8 cellular contexts compared by ENCODE assay signal in the genomic region with DNA sequence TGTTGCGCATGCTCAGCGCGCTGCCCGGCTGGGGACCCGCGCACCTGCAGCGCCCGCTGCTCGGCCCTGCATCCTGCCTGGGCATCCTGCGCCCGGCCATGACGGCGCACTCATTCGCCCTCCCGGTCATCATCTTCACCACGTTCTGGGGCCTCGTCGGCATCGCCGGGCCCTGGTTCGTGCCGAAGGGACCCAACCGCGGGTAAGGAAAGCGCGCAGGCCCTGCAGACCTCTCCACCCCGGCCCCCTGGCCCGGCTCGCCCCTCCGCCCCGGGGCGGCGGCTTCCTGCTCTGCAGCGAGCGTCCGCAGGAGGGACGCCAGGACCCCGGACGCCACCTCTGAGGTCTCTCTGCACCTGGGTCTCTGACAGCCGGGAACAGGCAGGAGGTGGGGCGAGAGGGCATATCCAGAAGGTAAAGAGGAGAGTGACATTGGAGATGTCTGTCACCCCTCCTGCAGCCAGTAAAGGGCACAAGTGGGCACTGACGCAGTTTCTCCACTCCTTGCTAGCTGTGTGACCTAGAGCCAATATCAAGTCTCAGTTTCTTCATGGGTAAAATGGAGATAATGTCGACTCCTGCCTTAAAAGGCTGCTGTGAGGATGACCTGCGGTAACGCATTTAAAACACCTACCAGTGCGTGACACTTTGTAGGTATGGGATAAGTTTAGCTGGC. TPM values are rescaled to one million over a fixed set of nuclear protein-coding genes. Genes with fewer than 3 reads are reported as not detected.
A peak's percentile ranks its signal among the peaks of the same experiment; 100 is the strongest.
DNase-seq lines count a peak whose midpoint lies in the region; ATAC-seq, FAIRE-seq and TF ChIP-seq lines count a peak whose summit lies in the region.

A gene (plus strand): TSS at position 2 of the 676 bp plus-strand sequence. CDS start 97 bp downstream, at position 99.

- ATAC-seq in GM21528 (IDR thresholded peaks at IDR 0.05; ENCODE audit: low FRiP score, unreplicated experiment), result peak; percentile 32

- H3K36me3 Mint-ChIP-seq in chondrocyte (ENCODE audit: low read depth), result peaks cover 2% of the 10 kb centered on the region

- peaks cover 5% of the 10 kb centered on the region; the same call in 1 of the 2 replicates for H3K4me1 ChIP-seq in ES-I3 (ENCODE audit: insufficient read depth, low read length)
- H3K4me1 ChIP-seq in mesodermal cell (ENCODE audit: control insufficient read depth, insufficient read depth, low read length, poor library complexity, severe bottlenecking), result no peaks in the 10 kb centered on the region

- TF ChIP-seq CTCF in chondrocyte (IDR thresholded peaks at IDR 0.05), result no peak
- TF ChIP-seq CTCF in D721Med (IDR thresholded peaks at IDR 0.05; ENCODE audit: insufficient read depth, missing control alignments), result no peak

- no peak for DNase-seq in MG63
- no peak for DNase-seq in chondrocyte (ENCODE audit: low spot score)
- peak; percentile 87 for DNase-seq in urothelium cell line (ENCODE audit: low spot score)
- no peak for DNase-seq in NOMO-1 treated with dmso at 0.1 percent for 144 hours (lab: John Stamatoyannopoulos, UW; ENCODE audit: unreplicated experiment)
- DNase-seq in D721Med (ENCODE audit: insufficient read length, low spot score), result no peak

- H3K36me3 ChIP-seq in ES-I3 (ENCODE audit: insufficient read depth, low read length), result no peaks in the 10 kb centered on the region
- H3K36me3 ChIP-seq in MG63, result no peaks in the 10 kb centered on the region
- H3K36me3 ChIP-seq in mesodermal cell (ENCODE audit: control insufficient read depth, insufficient read depth, low read length), result no peaks in the 10 kb centered on the region

- H3K27ac Mint-ChIP-seq in chondrocyte (ENCODE audit: unreplicated experiment), result peak within 1 kb of the TSS; percentile 90

- peak within 1 kb of the TSS; percentile 57 for H3K27ac ChIP-seq in mesodermal cell (ENCODE audit: low read depth, low read length, severe bottlenecking)

- peaks cover 17% of the 10 kb centered on the region for H3K4me1 Mint-ChIP-seq in chondrocyte (ENCODE audit: low read depth)

- peak within 1 kb of the TSS; percentile 83 for H3K4me3 Mint-ChIP-seq in chondrocyte (ENCODE audit: unreplicated experiment)

- no peak for FAIRE-seq in urothelium cell line (lab: Jason Lieb, UNC)
- FAIRE-seq in D721Med (lab: Jason Lieb, UNC), result no peak

- H3K9me3 Mint-ChIP-seq in chondrocyte (ENCODE audit: low read depth), result no peaks in the 10 kb centered on the region

- no peaks in the 10 kb centered on the region for H3K27me3 ChIP-seq in MG63

- peak within 1 kb of the TSS; percentile 82 for H3K9ac ChIP-seq in ES-I3 (ENCODE audit: low read depth, low read length)

- 5 to 13% methylated on average over 12 to 39 of the region's 46 CpGs for WGBS in mesodermal cell (ENCODE audit: insufficient coverage in 2 of 2), 2 experiments

- no peaks in the 10 kb centered on the region for H3K27me3 Mint-ChIP-seq in chondrocyte (ENCODE audit: low read depth)

- H3K4me3 ChIP-seq in MG63 (peak within 1 kb of the TSS; percentile 59), mesodermal cell (ENCODE audit: extremely low read depth, insufficient read depth, low read length, poor library complexity, severe bottlenecking) (peak within 1 kb of the TSS; percentile 71)

- H3K9me3 ChIP-seq in ES-I3 (ENCODE audit: control insufficient read depth, insufficient read depth, low read length) (no peaks in the 10 kb centered on the region), MG63 (no peaks in the 10 kb centered on the region), mesodermal cell (ENCODE audit: control insufficient read depth, low read length) (no peaks in the 10 kb centered on the region)

RNA-seq across cellular contexts. Expression of the gene that starts here (rescaled TPM):
- 18.4 and 21.9 TPM in 2 replicates for total RNA-seq in MG63 (2014; rRNA removed; shearing (Covaris generic); ENCODE audit: low replicate concordance)
- total RNA-seq in chondrocyte, result 23.1 to 28.5 TPM (median 24.8 TPM) in 3 replicates
- polyA plus RNA-seq in mesodermal cell (2013, experiment 1 of 2), result 10.2 TPM
- polyA plus RNA-seq in mesodermal cell (2013, experiment 2 of 2), result 8.3 TPM
